ENCODE assay signal across 7 cellular contexts in genomic region chr1:54810144-54810942, GRCh38. TPM values are rescaled to one million over a fixed set of nuclear protein-coding genes. Genes with fewer than 3 reads are reported as not detected.
A peak's percentile ranks its signal among the peaks of the same experiment; 100 is the strongest.
DNase-seq lines count a peak whose midpoint lies in the region; ATAC-seq, FAIRE-seq and TF ChIP-seq lines count a peak whose summit lies in the region.

No MANE protein-coding gene starts in this region.

- ATAC-seq in HG02870 (IDR thresholded peaks at IDR 0.05; ENCODE audit: unreplicated experiment), result peak; percentile 65
- peak; percentile 72 to 79 for ATAC-seq in activated CD4-positive, CD25-positive, alpha-beta regulatory T cell treated with anti-CD3 and anti-CD28 coated beads, Interleukin-2, amount 50 U/mL, for 24 hours
- peak; percentile 95 for ATAC-seq in left lung

- H3K36me3 ChIP-seq in left lung, result no peaks in the 10 kb centered on the region

- TF ChIP-seq CTCF in left lung (IDR thresholded peaks at IDR 0.05), result peak; percentile 67 to 74

- FAIRE-seq in GM12891 (lab: Jason Lieb, UNC), result peak; percentile 96

- intact Hi-C loops in left lung (cut with DNase I), result loop anchor here in 1 of 2 donors (10.0 kb wide), 1 partner anchor 136 kb away; no protein-coding TSS in a partner anchor

- no peak overlapping the region for H3K27ac ChIP-seq in left lung

- H3K9me3 ChIP-seq in left lung, result no peaks in the 10 kb centered on the region

- TF ChIP-seq POLR2A in GM12891 (IDR thresholded peaks at IDR 0.05; ENCODE audit: low read depth, low read length), result no peak

- no peak overlapping the region for H3K4me3 ChIP-seq in left lung

- H3K27me3 ChIP-seq in left lung, result no peaks in the 10 kb centered on the region

- no peaks in the 10 kb centered on the region for H3K4me1 ChIP-seq in left lung

- DNase-seq in GM12891 (ENCODE audit: insufficient read length, low spot score) (peak; percentile 75), NCI-H2171 treated with DMSO at 0.1 percent for 48 hours (lab: John Stamatoyannopoulos, UW) (peak; percentile 61), left lung (peak in 1 of 2 donors; percentile 51)
- peak; percentile 41 for DNase-seq in central memory CD4-positive, alpha-beta T cell
- peak; percentile 38 to 64 (median 47) for DNase-seq in stimulated activated CD4-positive, alpha-beta T cell treated with anti-CD3 and anti-CD28 coated beads, TNF-alpha, amount 100 ng/mL, for 48 hours (ENCODE audit: low read depth in 3 of 3)

TF ChIP-seq in GM12891, 5 proteins besides CTCF, POLR2A, EP300 and RAD21:
- no peak for TF ChIP-seq SPI1 (IDR thresholded peaks at IDR 0.05; ENCODE audit: low read depth, low read length)
- TF ChIP-seq PAX5 (IDR thresholded peaks at IDR 0.05; ENCODE audit: insufficient read depth, low read length, severe bottlenecking), result no peak
- no peak for TF ChIP-seq POLR2AphosphoS5 (IDR thresholded peaks at IDR 0.05; ENCODE audit: low read depth, low read length)
- TF ChIP-seq POU2F2 (IDR thresholded peaks at IDR 0.05; ENCODE audit: low read depth, low read length), result no peak
- no peak for TF ChIP-seq TAF1 (IDR thresholded peaks at IDR 0.05; ENCODE audit: low read depth, low read length)

RNA-seq across cellular contexts. Expression of gene TTC22, which starts 9.2 kb away (rescaled TPM):
- 0.27 TPM for polyA plus RNA-seq in GM12891 (2012; ENCODE audit: low read depth, missing spikeins)
- 1 to 10 TPM; 4.8 to 7.7 TPM for total RNA-seq in left lung

RNA-seq across cellular contexts. Expression of gene PARS2, which starts 46.0 kb away (rescaled TPM):
- 2.1 TPM for polyA plus RNA-seq in GM12891 (2012; ENCODE audit: low read depth, missing spikeins)
- total RNA-seq in left lung, result 1 to 10 TPM; 3.9 to 4.4 TPM
